8 cellular contexts compared by ENCODE assay signal in genomic region chr6:28634758-28635546, GRCh38.
DNase-seq lines count a peak whose midpoint lies in the region; ATAC-seq, FAIRE-seq and TF ChIP-seq lines count a peak whose summit lies in the region.

No MANE protein-coding gene starts in this region.

- H3K4me1 ChIP-seq in aorta (ENCODE audit: control insufficient read depth in 1 of 2, insufficient read depth in 2 of 2, low read length in 2 of 2) = no peaks in the 10 kb centered on the region

- peaks cover 0 to 1% of the 10 kb centered on the region in 2 donors for H3K27me3 ChIP-seq in aorta (ENCODE audit: control insufficient read depth in 1 of 2, insufficient read depth in 2 of 2, low read length in 1 of 2)

- H3K27ac ChIP-seq in aorta (ENCODE audit: low read depth in 1 of 2, low read length in 2 of 2) = no peak overlapping the region

- no peaks in the 10 kb centered on the region for H3K9me3 ChIP-seq in aorta (ENCODE audit: control insufficient read depth, low read length)

- ATAC-seq in aorta (ENCODE audit: low FRiP score) (peak; percentile 50), GM21619 (IDR thresholded peaks at IDR 0.05; ENCODE audit: unreplicated experiment) (no peak), HG03432 (IDR thresholded peaks at IDR 0.05; ENCODE audit: unreplicated experiment) (no peak)

- FAIRE-seq in HTR-8/SVneo (lab: Jason Lieb, UNC) (peak; percentile 87), GM19239 (lab: Jason Lieb, UNC) (no peak)

- H3K4me3 ChIP-seq in AG10803 (ENCODE audit: low read length) (peak overlapping the region; percentile 46), aorta (ENCODE audit: low read length in 2 of 2) (no peak overlapping the region)

- H3K36me3 ChIP-seq in aorta (ENCODE audit: control insufficient read depth in 1 of 2, insufficient read depth in 2 of 2, low read length in 1 of 2) = no peaks in the 10 kb centered on the region

- 0 to 1% methylated on average over 48 of the region's 48 CpGs for WGBS in aorta, 2 donors

- intact Hi-C loops in aorta (cut with DNase I) = no loop called here

- TF ChIP-seq CTCF in AG10803 (conservative IDR thresholded peaks at IDR 0.05; ENCODE audit: low read length) = no peak

- DNase-seq in AG10803 (ENCODE audit: low read depth) (no peak), HTR-8/SVneo (ENCODE audit: insufficient read length, low spot score) (no peak), anterior cingulate cortex (lab: John Stamatoyannopoulos, UW) (peak in 46 of 58 donors; percentile 3 to 76 (median 32)), kidney tubule cell (ENCODE audit: low spot score) (peak; percentile 23), aorta (no peak), GM19239 (ENCODE audit: insufficient read length, low spot score) (no peak)

Comparison
In these comparisons a context has a peak if more than half of its experiments do, and no peak if none do; other contexts are left out.
1. DNase-seq: peak in anterior cingulate cortex (46 of 58) and kidney tubule cell (single experiment); none in AG10803 (single experiment), HTR-8/SVneo (single experiment), aorta (0 of 2) and GM19239 (single experiment).